1 cellular context compared by ENCODE assay signal in genomic region chr19:18433735-18434398, GRCh38.
TF ChIP-seq lines count a peak whose summit lies in the region.

No MANE protein-coding gene starts in this region.

TF ChIP-seq in H1, 55 proteins besides CTCF, POLR2A, EP300 and RAD21:
- TF ChIP-seq CEBPB (IDR thresholded peaks at IDR 0.05; ENCODE audit: low read depth, low read length): no peak
- no peak; the same call in 1 of the 2 replicates for TF ChIP-seq TBP (IDR thresholded peaks at IDR 0.05; ENCODE audit: low read depth, low read length)
- TF ChIP-seq SP4 (IDR thresholded peaks at IDR 0.05; ENCODE audit: low read length): no peak
- TF ChIP-seq POLR2AphosphoS5 (IDR thresholded peaks at IDR 0.05; ENCODE audit: low read depth, low read length): peak; percentile 36; the same call in 1 of the 2 replicates
- no peak for TF ChIP-seq CHD2 (IDR thresholded peaks at IDR 0.05; ENCODE audit: low read length)
- no peak for TF ChIP-seq NANOG (IDR thresholded peaks at IDR 0.05; ENCODE audit: insufficient read depth, low read depth, low read length, poor library complexity, severe bottlenecking)
- TF ChIP-seq RBBP5 (IDR thresholded peaks at IDR 0.05; ENCODE audit: borderline replicate concordance, low read depth, low read length): 0 out of 2 replicates have a peak, but pooled peaks have one; percentile 4
- peak; percentile 4 for TF ChIP-seq TAF7 (optimal IDR thresholded peaks at IDR 0.05; ENCODE audit: borderline replicate concordance, low read depth, low read length)
- TF ChIP-seq SIN3A (conservative IDR thresholded peaks at IDR 0.05 in 1 of 2, IDR thresholded peaks at IDR 0.05 in 1 of 2; ENCODE audit: low read depth in 1 of 2, low read length in 2 of 2): no peak
